ENCODE assay signal across 33 cellular contexts in genomic region chr6:9878535-9878934, GRCh38.
"Had no signal": no experiment of that assay in that cellular context is flagged by ENCODE, and none has a peak within 500 bp of the region (broad histone marks: within the 10 kb centered on the region; RNA-seq: fewer than 3 reads in every experiment).

No MANE protein-coding gene starts in this region.

- FAIRE-seq: astrocyte, bronchial epithelial cell had no signal

- H3K36me3 ChIP-seq: adrenal gland, ascending aorta, brain microvascular endothelial cell, breast epithelium, cardiac muscle cell had no signal

- H3K27ac ChIP-seq: adrenal gland, ascending aorta, body of pancreas, brain microvascular endothelial cell, breast epithelium, cardiac muscle cell had no signal

- ATAC-seq: activated naive CD4-positive, alpha-beta T cell treated with anti-CD3 and anti-CD28 coated beads, Interleukin-2, amount 50 U/mL, for 72 hours; activated naive CD8-positive, alpha-beta T cell treated with anti-CD3 and anti-CD28 coated beads, Interleukin-2, amount 50 U/mL, for 24 hours; activated T-cell treated with anti-CD3 and anti-CD28 coated beads, Interleukin-2, amount 50 U/mL, for 4 hours; activated T-cell treated with anti-CD3 and anti-CD28 coated beads, Interleukin-2, amount 50 U/mL, for 72 hours; activated T-helper 17 cell treated with anti-CD3 and anti-CD28 coated beads, Interleukin-2, amount 50 U/mL, for 72 hours; body of pancreas had no signal

- H3K4me3 ChIP-seq: adrenal gland, ascending aorta, body of pancreas, breast epithelium, cardiac muscle cell had no signal

- H3K27me3 ChIP-seq: adrenal gland, ascending aorta, body of pancreas, brain microvascular endothelial cell, breast epithelium, cardiac muscle cell had no signal

- H3K9me3 ChIP-seq: adrenal gland, ascending aorta, body of pancreas had no signal

- DNase-seq: activated effector memory CD4-positive, alpha-beta T cell treated with anti-CD3 and anti-CD28 coated beads, Interleukin-2, amount 50 U/mL, for 16 hours; activated effector memory CD4-positive, alpha-beta T cell treated with Interleukin-2 at 50 U/mL for 16 hours; activated gamma-delta T cell; activated gamma-delta T cell treated with Interleukin-2 at 50 U/mL for 16 hours; activated naive CD4-positive, alpha-beta T cell; activated naive CD4-positive, alpha-beta T cell treated with anti-CD3 and anti-CD28 coated beads for 36 hours; activated naive CD4-positive, alpha-beta T cell treated with anti-CD3 and anti-CD28 coated beads, Interleukin-2, amount 10 ng/mL, durations not matched to agents 7 days and 5 days; activated naive CD4-positive, alpha-beta T cell treated with anti-CD3 and anti-CD28 coated beads, Interleukin-2, amount 50 U/mL, for 16 hours; activated naive CD4-positive, alpha-beta T cell treated with Interleukin-2 at 50 U/mL for 16 hours; activated naive CD8-positive, alpha-beta T cell treated with anti-CD3 and anti-CD28 coated beads for 36 hours; activated naive CD8-positive, alpha-beta T cell treated with anti-CD3 and anti-CD28 coated beads, Interleukin-2, amount 10 ng/mL, durations not matched to agents 7 days and 5 days; activated naive CD8-positive, alpha-beta T cell treated with anti-CD3 and anti-CD28 coated beads, Interleukin-2, amount 50 U/mL, for 24 hours; activated T-cell treated with anti-CD3 and anti-CD28 coated beads, Interleukin-2, amount 50 U/mL, for 24 hours; activated T-cell treated with anti-CD3 and anti-CD28 coated beads, Interleukin-2, amount 50 U/mL, for 4 hours; activated T-cell treated with anti-CD3 and anti-CD28 coated beads, Interleukin-2, amount 50 U/mL, for 48 hours; activated T-cell treated with anti-CD3 and anti-CD28 coated beads, Interleukin-2, amount 50 U/mL, for 72 hours; adrenal gland; amniotic stem cell; amygdala; anterior cingulate cortex; aorta; body of pancreas; brain microvascular endothelial cell; caudate nucleus; central memory CD4-positive, alpha-beta T cell; cerebellar nuclear complex had no signal

- H3K4me1 ChIP-seq: adrenal gland, ascending aorta, body of pancreas, breast epithelium had no signal
